Comparison of ENCODE assay signal across 8 cellular contexts in genomic region chr17:32927724-32928526, GRCh38. TPM values are rescaled to one million over a fixed set of nuclear protein-coding genes. Genes with fewer than 3 reads are reported as not detected.
A peak's percentile ranks its signal among the peaks of the same experiment; 100 is the strongest.
DNase-seq lines count a peak whose midpoint lies in the region; ATAC-seq, FAIRE-seq and TF ChIP-seq lines count a peak whose summit lies in the region.

TSS of gene TMEM98 (plus strand) at chr17:32928153. CDS start at chr17:32931529, 3,376 bp downstream.

- H3K4me1 ChIP-seq in HUES64 (ENCODE audit: insufficient read depth, low read length) (peaks cover 12% of the 10 kb centered on the region), K562 (replicated peaks in 1 of 2; ENCODE audit: control insufficient read depth in 2 of 2, insufficient read depth in 2 of 2, low read length in 2 of 2) (peaks cover 22 to 23% of the 10 kb centered on the region in 2 experiments; a peak in 4 of 5 replicates), iPS-18a (ENCODE audit: control insufficient read depth, low read depth, low read length) (peaks cover 14% of the 10 kb centered on the region), rectal smooth muscle tissue (ENCODE audit: control insufficient read depth, insufficient read depth, low read length) (no peaks in the 10 kb centered on the region)

- 1% methylated on average over 97 of the region's 98 CpGs for WGBS in HUES64
- WGBS in K562 (ENCODE audit: insufficient coverage, low coverage, missing lambda C conversion rate), result 1% methylated on average over 29 of the region's 98 CpGs

- in situ Hi-C loops in K562 (cut with MboI), result no loop called here

- H3K27ac ChIP-seq in HUES64 (ENCODE audit: low read depth, low read length) (peak within 1 kb of the TSS; percentile 21; the same call in 1 of the 2 replicates), K562 (ENCODE audit: extremely low read depth, low read depth, low read length) (peak within 1 kb of the TSS; percentile 69), iPS-18a (ENCODE audit: low read length) (no peak within 1 kb of the TSS), rectal smooth muscle tissue (ENCODE audit: low read depth, low read length) (peak within 1 kb of the TSS; percentile 41)

- H4K20me1 ChIP-seq in K562 (replicated peaks; ENCODE audit: control insufficient read depth, insufficient read depth, low read length), result no peaks in the 10 kb centered on the region

- H3K9me1 ChIP-seq in K562 (ENCODE audit: control insufficient read depth, insufficient read depth, low read length), result no peaks in the 10 kb centered on the region

- no peak for TF ChIP-seq EP300 in K562 (IDR thresholded peaks at IDR 0.05; ENCODE audit: low read length)

- peaks cover 4% of the 10 kb centered on the region for H3K4me1 Mint-ChIP-seq in CD14-positive monocyte

- no TSS peak for BruUV-seq in K562 (replicated peaks; lab: Mats Ljungman, UMichigan)

- peak within 1 kb of the TSS; percentile 28 to 81 for H3K4me3 Mint-ChIP-seq in CD14-positive monocyte

- TF ChIP-seq POLR2A in K562 (conservative IDR thresholded peaks at IDR 0.05), result 0 out of 2 replicates have a peak, but pooled peaks have one; percentile 14

- peaks cover 19 to 34% (median 22%) of the 10 kb centered on the region in 3 donors for H3K27me3 Mint-ChIP-seq in CD14-positive monocyte (ENCODE audit: low read depth in 3 of 3)

- TF ChIP-seq CTCF in CD14-positive monocyte (IDR thresholded peaks at IDR 0.05) (no peak), K562 (IDR thresholded peaks at IDR 0.05 in 2 of 3, conservative IDR thresholded peaks at IDR 0.05 in 1 of 3; ENCODE audit: insufficient read depth in 2 of 3, low read depth in 1 of 3, low read length in 3 of 3) (no peak)

- peak within 1 kb of the TSS; percentile 99 for H3K4me2 ChIP-seq in K562 (ENCODE audit: insufficient read depth, low read length)

- H3K9ac ChIP-seq in HUES64 (ENCODE audit: low read depth, low read length), result peak within 1 kb of the TSS; percentile 85
- H3K9ac ChIP-seq in K562 (ENCODE audit: insufficient read depth in 1 of 2, low read depth in 2 of 2, low read length in 2 of 2), result peak within 1 kb of the TSS; percentile 91 to 94
- H3K9ac ChIP-seq in iPS-18a (ENCODE audit: low read length), result peak within 1 kb of the TSS; percentile 76
- peak within 1 kb of the TSS; percentile 10 for H3K9ac ChIP-seq in rectal smooth muscle tissue (ENCODE audit: low read length)

- peaks cover 0 to 2% (median 0%) of the 10 kb centered on the region in 7 donors for H3K9me3 Mint-ChIP-seq in CD14-positive monocyte

- DNase-seq in CD14-positive monocyte (ENCODE audit: low spot score) (no peak), K562 (ENCODE audit: extremely low read depth in 1 of 4, low spot score in 3 of 4) (peak; percentile 45 to 84 (median 67)), MV-4-11 (lab: John Stamatoyannopoulos, UW) (no peak)
- no peak for DNase-seq in stimulated activated CD4-positive, alpha-beta T cell treated with anti-CD3 and anti-CD28 coated beads, Interleukin-12 subunit alpha, Interleukin-12 subunit beta, amount 100 ng/mL, for 4 hours

- ATAC-seq in K562 (peak; percentile 73), HG02840 (IDR thresholded peaks at IDR 0.05; ENCODE audit: low FRiP score, unreplicated experiment) (no peak)

- H3K36me3 ChIP-seq in HUES64 (ENCODE audit: insufficient read depth, low read length) (peaks cover 16% of the 10 kb centered on the region), K562 (ENCODE audit: control insufficient read depth, insufficient read depth, low read length) (peaks cover 11% of the 10 kb centered on the region; the same call in 1 of the 3 replicates), iPS-18a (ENCODE audit: control insufficient read depth, low read depth, low read length) (peaks cover 14% of the 10 kb centered on the region), rectal smooth muscle tissue (ENCODE audit: control insufficient read depth, insufficient read depth, low read length) (no peaks in the 10 kb centered on the region)

- H3K4me3 ChIP-seq in HUES64 (ENCODE audit: low read length) (peak within 1 kb of the TSS; percentile 60), K562 (peak within 1 kb of the TSS; percentile 69), iPS-18a (ENCODE audit: low read length) (peak within 1 kb of the TSS; percentile 59), rectal smooth muscle tissue (ENCODE audit: low read length) (peak within 1 kb of the TSS; percentile 69)

- no peaks in the 10 kb centered on the region for H3K9me3 ChIP-seq in HUES64 (ENCODE audit: insufficient read depth, low read depth, low read length)
- no peaks in the 10 kb centered on the region for H3K9me3 ChIP-seq in K562 (replicated peaks; ENCODE audit: control insufficient read depth, insufficient read depth, low read depth, low read length)
- H3K9me3 ChIP-seq in iPS-18a (ENCODE audit: control insufficient read depth, low read depth, low read length), result no peaks in the 10 kb centered on the region

- peak within 1 kb of the TSS; percentile 91 for H2AFZ ChIP-seq in K562 (ENCODE audit: low read depth, low read length)

- no peak for TF ChIP-seq RAD21 in K562 (CRISPR knock-in tag; conservative IDR thresholded peaks at IDR 0.05 in 1 of 2, IDR thresholded peaks at IDR 0.05 in 1 of 2)

- FAIRE-seq in K562 (lab: Jason Lieb, UNC), result no peak

- H3K36me3 Mint-ChIP-seq in CD14-positive monocyte, result no peaks in the 10 kb centered on the region

- peaks cover 18% of the 10 kb centered on the region; the same call in 2 of the 3 replicates for H3K79me2 ChIP-seq in K562 (ENCODE audit: control insufficient read depth, insufficient read depth, low read length)

- CTCF ChIA-PET in K562 (lab: Yijun Ruan, JAX; ENCODE audit: low intra/inter-chr PET ratio), result no interaction called here

- no peak within 1 kb of the TSS for H3K27ac Mint-ChIP-seq in CD14-positive monocyte

- intact Hi-C loops in CD14-positive monocyte (cut with micrococcal nuclease) (no loop called here), K562 (cut with micrococcal nuclease) (no loop called here)

- POLR2A ChIA-PET in K562 (lab: Yijun Ruan, JAX), result interaction anchor here (0.6 to 5.8 kb wide), 8 partner anchors 12 to 273 kb away, joined by 3 to 26 read pairs (median 5); partner anchors contain the start of gene MYO1D

- peaks cover 11% of the 10 kb centered on the region; the same call in 1 of the 2 replicates for H3K27me3 ChIP-seq in HUES64 (ENCODE audit: insufficient read depth, low read length)
- H3K27me3 ChIP-seq in K562 (ENCODE audit: control insufficient read depth in 2 of 2, insufficient read depth in 2 of 2, low read length in 2 of 2), result no peaks in the 10 kb centered on the region
- peaks cover 14% of the 10 kb centered on the region for H3K27me3 ChIP-seq in iPS-18a (ENCODE audit: control insufficient read depth, insufficient read depth, low read length)
- no peaks in the 10 kb centered on the region for H3K27me3 ChIP-seq in rectal smooth muscle tissue (ENCODE audit: control insufficient read depth, insufficient read depth, low read length)

TF ChIP-seq in K562, 482 proteins besides CTCF, POLR2A, EP300 and RAD21 (continues in another document):
- TF ChIP-seq RFX7 (CRISPR knock-in tag; IDR thresholded peaks at IDR 0.05) (no peak), ATF6 (CRISPR knock-in tag; IDR thresholded peaks at IDR 0.05) (no peak), DLX4 (CRISPR knock-in tag; IDR thresholded peaks at IDR 0.05) (no peak), MAZ (CRISPR knock-in tag; conservative IDR thresholded peaks at IDR 0.05 in 1 of 2, IDR thresholded peaks at IDR 0.05 in 1 of 2) (peak in 1 of 2 experiments; percentile 21; a peak in 1 of 4 replicates), PRPF4 (IDR thresholded peaks at IDR 0.05; ENCODE audit: insufficient read depth, low read depth, low read length, poor library complexity, severe bottlenecking) (no peak), CHD2 (IDR thresholded peaks at IDR 0.05; ENCODE audit: low read depth, low read length) (no peak), ZNF695 (CRISPR knock-in tag; IDR thresholded peaks at IDR 0.05) (no peak)

RNA-seq across cellular contexts. Expression of gene TMEM98, which starts in this region (rescaled TPM):
- polyA plus RNA-seq in CD14-positive monocyte (not detected), K562 (2011; rRNA removed) (85.5 and 164 TPM in 2 replicates), K562 (2014; fragmentation: Illumina TruSeq; extraction: Trizol) (75.8 and 87.3 TPM in 2 replicates), K562 (2014; fragmentation: Nextera tagmentation; extraction: Ambion mirVana) (100 to 1,000 TPM; 112 to 115 TPM), K562 (2014; rRNA removed) (84.7 and 92.1 TPM in 2 replicates)
- polyA plus RNA-seq in HUES64 (2013, experiment 1 of 2), result 84.3 TPM
- 91.4 TPM for polyA plus RNA-seq in HUES64 (2013, experiment 2 of 2)
- 71.8 and 172 TPM in 2 replicates for total RNA-seq in K562 (2011; cell fraction: chromatin; rRNA removed; ENCODE audit: low replicate concordance)
- total RNA-seq in K562 (2011; cell fraction: nucleolus; rRNA removed), result 232 and 247 TPM in 2 replicates
- 162 and 166 TPM in 2 replicates for total RNA-seq in K562 (2011; cell fraction: nucleoplasm; rRNA removed)
- total RNA-seq in K562 (2014; rRNA removed) (51.6 and 66.7 TPM in 2 replicates), K562 (2014; rRNA removed; fragmentation: Illumina TruSeq; extraction: Trizol) (29.8 and 38.8 TPM in 2 replicates), K562 (2015; rRNA removed; fragmentation: Illumina TruSeq; extraction: Trizol) (33.1 and 33.5 TPM in 2 replicates), K562 (2021) (58.4 and 60.2 TPM in 2 replicates)
- 167 and 362 TPM in 2 replicates for polyA plus RNA-seq in K562 (2011; cell fraction: cytosol; rRNA removed)
- 87.5 and 178 TPM in 2 replicates for polyA plus RNA-seq in K562 (2011; cell fraction: nucleus; rRNA removed)
- 75.0 and 83.8 TPM in 2 replicates for polyA plus RNA-seq in K562 (2012)
- 48.5 and 125 TPM in 2 replicates for polyA minus RNA-seq in K562 (2011; rRNA and poly(A)+ RNA removed)
- polyA minus RNA-seq in K562 (2011; cell fraction: cytosol; rRNA and poly(A)+ RNA removed), result 32.2 and 69.1 TPM in 2 replicates
- 18.9 and 23.7 TPM in 2 replicates for polyA minus RNA-seq in K562 (2011; cell fraction: nucleus; rRNA and poly(A)+ RNA removed)

Comparison
In these comparisons a context has a peak if more than half of its experiments do, and no peak if none do; other contexts are left out.
1. RNA of gene TMEM98 (polyA plus RNA-seq): 75.0 to 362 TPM in K562; not detected in CD14-positive monocyte; every median in the first group is over 10 times any median in the second.
2. DNase-seq: peak in K562 (4 of 4); none in CD14-positive monocyte (single experiment), MV-4-11 (single experiment) and stimulated activated CD4-positive, alpha-beta T cell treated with anti-CD3 and anti-CD28 coated beads, Interleukin-12 subunit alpha, Interleukin-12 subunit beta, amount 100 ng/mL, for 4 hours (single experiment).
3. H3K9ac ChIP-seq: peak in every context shown above with its lines; median percentile 92 in K562; 85 in HUES64; 76 in iPS-18a; 10 in rectal smooth muscle tissue.
4. Peak in every context shown above with its lines, with median percentiles within 50 percentile points of each other: H3K4me3 ChIP-seq.